ENCODE assay signal across 8 cellular contexts in the genomic region with DNA sequence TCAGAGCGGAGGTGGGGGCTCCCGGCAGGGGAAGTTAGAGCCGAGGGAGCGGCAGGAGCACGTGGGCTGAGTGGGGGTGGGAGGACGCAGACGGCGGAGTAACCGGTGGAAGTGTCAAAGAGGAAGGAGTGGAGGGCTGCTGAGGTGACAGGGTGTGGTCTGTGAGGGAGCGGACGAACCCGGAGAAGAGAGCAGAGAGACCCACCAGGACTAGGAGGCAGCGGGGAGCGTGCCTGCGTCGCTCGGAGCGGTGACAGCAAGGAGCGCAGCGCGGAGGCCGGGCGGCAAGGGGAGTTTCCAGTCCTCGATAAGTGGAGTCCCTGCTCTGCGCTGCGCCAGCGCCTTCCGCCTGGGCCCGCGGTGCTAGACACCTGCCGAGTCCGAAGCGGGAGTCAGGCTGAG.
DNase-seq lines count a peak whose midpoint lies in the region; ATAC-seq and TF ChIP-seq lines count a peak whose summit lies in the region.

No MANE protein-coding gene starts in this region.

- no peaks in the 10 kb centered on the region for H3K4me1 ChIP-seq in RWPE2 (ENCODE audit: insufficient read depth, poor library complexity, severe bottlenecking)
- H3K4me1 ChIP-seq in cardiac muscle cell (ENCODE audit: low read depth), result no peaks in the 10 kb centered on the region

- H3K27me3 ChIP-seq in RWPE2 (ENCODE audit: insufficient read depth, poor library complexity, severe bottlenecking) (peaks cover 91% of the 10 kb centered on the region), cardiac muscle cell (peaks cover 80% of the 10 kb centered on the region)

- H3K36me3 ChIP-seq in RWPE2 (ENCODE audit: low read depth) (no peaks in the 10 kb centered on the region), cardiac muscle cell (no peaks in the 10 kb centered on the region)

- no peak for TF ChIP-seq POLR2A in GM18505 (IDR thresholded peaks at IDR 0.05; ENCODE audit: borderline replicate concordance, extremely low read depth, insufficient read depth, insufficient read length)

- peak; percentile 12 for DNase-seq in activated naive CD4-positive, alpha-beta T cell treated with anti-CD3 and anti-CD28 coated beads, Interleukin-2, amount 50 U/mL, for 16 hours
- no peak for DNase-seq in activated naive CD4-positive, alpha-beta T cell (lab: John Stamatoyannopoulos, UW)
- DNase-seq in RWPE2 (ENCODE audit: low spot score) (no peak), cardiac muscle cell (ENCODE audit: low read depth in 1 of 2, low spot score in 1 of 2) (peak in 1 of 2 donors; percentile 67), retina (peak; percentile 91)

- ATAC-seq in RWPE2 (ENCODE audit: low read depth) (peak; percentile 77), HG02852 (IDR thresholded peaks at IDR 0.05; ENCODE audit: unreplicated experiment) (no peak), GM18505 (IDR thresholded peaks at IDR 0.05; ENCODE audit: unreplicated experiment) (no peak), HG03378 (IDR thresholded peaks at IDR 0.05; ENCODE audit: unreplicated experiment) (no peak)

- H3K9me3 ChIP-seq in RWPE2 (ENCODE audit: severe bottlenecking) (no peaks in the 10 kb centered on the region), cardiac muscle cell (ENCODE audit: low read depth) (no peaks in the 10 kb centered on the region)

- no peak for TF ChIP-seq CTCF in RWPE2 (IDR thresholded peaks at IDR 0.05; ENCODE audit: poor library complexity, severe bottlenecking)
- no peak for TF ChIP-seq CTCF in cardiac muscle cell (IDR thresholded peaks at IDR 0.05; ENCODE audit: low read depth, low read length)

- no peak overlapping the region for H3K27ac ChIP-seq in RWPE2 (ENCODE audit: poor library complexity, severe bottlenecking)
- no peak overlapping the region for H3K27ac ChIP-seq in cardiac muscle cell

- H3K4me3 ChIP-seq in RWPE2 (ENCODE audit: severe bottlenecking), result peak overlapping the region; percentile 22
- peak overlapping the region; percentile 68 for H3K4me3 ChIP-seq in cardiac muscle cell

Comparison
In these comparisons a context has a peak if more than half of its experiments do, and no peak if none do; other contexts are left out.
1. DNase-seq: peak in activated naive CD4-positive, alpha-beta T cell treated with anti-CD3 and anti-CD28 coated beads, Interleukin-2, amount 50 U/mL, for 16 hours (single experiment) and retina (single experiment); none in activated naive CD4-positive, alpha-beta T cell (0 of 4) and RWPE2 (single experiment).